10 cellular contexts compared by ENCODE assay signal in the genomic region with DNA sequence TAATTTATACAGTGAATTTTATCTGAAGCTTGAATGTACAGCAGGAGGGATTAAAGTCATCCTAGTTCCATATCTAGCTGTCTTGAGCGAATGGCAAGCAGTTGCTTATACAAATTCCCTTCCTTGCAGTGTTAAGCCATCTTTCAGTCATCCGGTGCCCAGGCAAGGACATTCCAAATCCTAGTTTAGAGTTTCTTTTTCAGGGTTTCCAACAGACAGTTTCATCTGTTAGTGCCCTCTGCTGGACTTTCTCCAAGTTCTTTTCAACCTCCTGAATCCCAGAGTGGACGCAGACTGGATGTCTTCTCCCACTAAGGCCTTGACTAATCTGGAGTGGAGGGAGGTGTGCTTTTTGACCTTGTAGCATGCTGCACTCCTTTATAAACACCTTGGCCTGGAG. TPM values are rescaled to one million over a fixed set of nuclear protein-coding genes. Genes with fewer than 3 reads are reported as not detected.
DNase-seq lines count a peak whose midpoint lies in the region; ATAC-seq and TF ChIP-seq lines count a peak whose summit lies in the region.
"Had no signal": no experiment of that assay in that cellular context is flagged by ENCODE, and none has a peak within 500 bp of the region (broad histone marks: within the 10 kb centered on the region; RNA-seq: fewer than 3 reads in every experiment).

No MANE protein-coding gene starts in this region.

- no peak overlapping the region for H3K27ac Mint-ChIP-seq in type B pancreatic cell
- H3K27ac Mint-ChIP-seq: stimulated activated naive B cell treated with anti-CD40 and anti-IgM and Interleukin-4, amounts not matched to agents 10 μg/mL and 1 μg/mL and 100 μg/mL, for 72 hours had no signal

- H3K9me3 ChIP-seq in left ventricle myocardium inferior (replicated peaks), result no peaks in the 10 kb centered on the region

- H3K4me3 ChIP-seq in left ventricle myocardium inferior (no peak overlapping the region), epithelial cell of proximal tubule (ENCODE audit: low read depth, low read length) (no peak overlapping the region)

- no peaks in the 10 kb centered on the region for H3K36me3 Mint-ChIP-seq in type B pancreatic cell
- H3K36me3 Mint-ChIP-seq: stimulated activated naive B cell treated with anti-CD40 and anti-IgM and Interleukin-4, amounts not matched to agents 10 μg/mL and 1 μg/mL and 100 μg/mL, for 72 hours had no signal

- peak; percentile 33 for TF ChIP-seq CTCF in left ventricle myocardium inferior (IDR thresholded peaks at IDR 0.05; ENCODE audit: borderline replicate concordance)
- peak; percentile 54 for TF ChIP-seq CTCF in epithelial cell of proximal tubule (conservative IDR thresholded peaks at IDR 0.05; ENCODE audit: low read depth, low read length)
- peak; percentile 67 for TF ChIP-seq CTCF in type B pancreatic cell (conservative IDR thresholded peaks at IDR 0.05)

- H3K4me1 Mint-ChIP-seq in type B pancreatic cell (ENCODE audit: unreplicated experiment), result peaks cover 9% of the 10 kb centered on the region

- H3K4me1 ChIP-seq in left ventricle myocardium inferior, result peaks cover 37% of the 10 kb centered on the region

- H3K27me3 Mint-ChIP-seq in type B pancreatic cell, result peaks cover 3% of the 10 kb centered on the region
- H3K27me3 Mint-ChIP-seq: central memory CD8-positive, alpha-beta T cell had no signal

- H3K27me3 ChIP-seq in left ventricle myocardium inferior (ENCODE audit: low read depth), result no peaks in the 10 kb centered on the region

- intact Hi-C loops in left ventricle myocardium inferior (cut with micrococcal nuclease) (loop anchor here (5.0 kb wide), 2 partner anchors 68 to 173 kb away; no protein-coding TSS in a partner anchor), Right ventricle myocardium inferior (cut with DNase I) (loop anchor here (5.0 kb wide), 1 partner anchor 118 kb away; no protein-coding TSS in a partner anchor)

- no peaks in the 10 kb centered on the region for H3K9me3 Mint-ChIP-seq in type B pancreatic cell
- H3K9me3 Mint-ChIP-seq: central memory CD8-positive, alpha-beta T cell; stimulated activated naive B cell treated with anti-CD40 and anti-IgM and Interleukin-4, amounts not matched to agents 10 μg/mL and 1 μg/mL and 100 μg/mL, for 72 hours had no signal

- ATAC-seq in Right ventricle myocardium inferior (no peak), GM18520 (IDR thresholded peaks at IDR 0.05; ENCODE audit: unreplicated experiment) (no peak)
- ATAC-seq: stimulated activated naive B cell treated with anti-CD40 and anti-IgM and Interleukin-4, amounts not matched to agents 10 μg/mL and 1 μg/mL and 100 μg/mL, for 72 hours had no signal

- H3K27ac ChIP-seq in left ventricle myocardium inferior (replicated peaks), result peak overlapping the region; percentile 21

- no peaks in the 10 kb centered on the region for H3K36me3 ChIP-seq in left ventricle myocardium inferior

- H3K4me3 Mint-ChIP-seq in type B pancreatic cell, result no peak overlapping the region
- H3K4me3 Mint-ChIP-seq: central memory CD8-positive, alpha-beta T cell; stimulated activated naive B cell treated with anti-CD40 and anti-IgM and Interleukin-4, amounts not matched to agents 10 μg/mL and 1 μg/mL and 100 μg/mL, for 72 hours had no signal

- DNase-seq in left ventricle myocardium inferior (no peak), Right ventricle myocardium inferior (ENCODE audit: missing footprints) (no peak), NCI-H69 (lab: John Stamatoyannopoulos, UW) (peak; percentile 76), epithelial cell of proximal tubule (ENCODE audit: low read depth) (no peak), type B pancreatic cell (ENCODE audit: extremely low spot score, unreplicated experiment) (no peak), NCI-H510A treated with DMSO at 0.1 percent for 48 hours (lab: John Stamatoyannopoulos, UW) (no peak), NAMALWA (ENCODE audit: low spot score) (no peak)
- DNase-seq: stimulated activated naive B cell treated with anti-CD40 and anti-IgM and Interleukin-4, amounts not matched to agents 10 μg/mL and 1 μg/mL and 100 μg/mL, for 72 hours had no signal

RNA-seq across cellular contexts. Expression of a gene that starts 45.4 kb away (rescaled TPM):
- total RNA-seq in left ventricle myocardium inferior, result 31.8 TPM
- total RNA-seq in Right ventricle myocardium inferior, result 17.6 TPM
- total RNA-seq in epithelial cell of proximal tubule, result 3.0 and 6.0 TPM in 2 replicates
- total RNA-seq in type B pancreatic cell (ENCODE audit: low replicate concordance), result 2.6 and 15.2 TPM in 2 replicates
